In genomic region chr5:68771747-68772146, GRCh38 we compare ENCODE assay signal across 1 cellular context.
TF ChIP-seq lines count a peak whose summit lies in the region.

No MANE protein-coding gene starts in this region.

TF ChIP-seq in SK-N-SH treated with all-trans-retinoic acid at 6 μM for 48 hours, 23 proteins besides CTCF, POLR2A, EP300 and RAD21 (continued from another document):
- TF ChIP-seq TSHZ2 (CRISPR knock-in tag; IDR thresholded peaks at IDR 0.05) (no peak), ZFP30 (CRISPR knock-in tag; IDR thresholded peaks at IDR 0.05) (no peak), BACH2 (CRISPR knock-in tag; IDR thresholded peaks at IDR 0.05; ENCODE audit: borderline replicate concordance) (no peak), CSRNP3 (CRISPR knock-in tag; IDR thresholded peaks at IDR 0.05) (no peak), CREB5 (CRISPR knock-in tag; IDR thresholded peaks at IDR 0.05; ENCODE audit: low read depth) (no peak), TOX (CRISPR knock-in tag; IDR thresholded peaks at IDR 0.05; ENCODE audit: borderline replicate concordance) (no peak), ZNF565 (CRISPR knock-in tag; conservative IDR thresholded peaks at IDR 0.05; ENCODE audit: low read depth) (no peak), POU6F1 (CRISPR knock-in tag; IDR thresholded peaks at IDR 0.05; ENCODE audit: borderline replicate concordance, low read depth) (no peak), GLIS3 (CRISPR knock-in tag; IDR thresholded peaks at IDR 0.05) (no peak), RARB (CRISPR knock-in tag; IDR thresholded peaks at IDR 0.05) (no peak), ZFP3 (CRISPR knock-in tag; IDR thresholded peaks at IDR 0.05) (no peak), PATZ1 (CRISPR knock-in tag; IDR thresholded peaks at IDR 0.05; ENCODE audit: borderline replicate concordance) (no peak), ESRRG (CRISPR knock-in tag; IDR thresholded peaks at IDR 0.05) (no peak)
TF ChIP-seq in SK-N-SH treated with all-trans-retinoic acid at 6 μM for 48 hours: peak in this region for 0.
